ENCODE assay signal across 8 cellular contexts in genomic region chr3:184248454-184249411, GRCh38. TPM values are rescaled to one million over a fixed set of nuclear protein-coding genes. Genes with fewer than 3 reads are reported as not detected.
DNase-seq lines count a peak whose midpoint lies in the region; ATAC-seq and TF ChIP-seq lines count a peak whose summit lies in the region.

ALG3 (minus strand) TSS chr3:184248962; CDS start chr3:184248940, 22 bp downstream.

- H3K4me3 ChIP-seq in BLaER1 treated with 17β-estradiol and CSF1 and Interleukin-3, amounts not matched to agents 10 nM and 100 nM, result peak within 1 kb of the TSS; percentile 70 to 92 (median 83)
- H3K4me3 ChIP-seq in endodermal cell (ENCODE audit: low read length), result peak within 1 kb of the TSS; percentile 100
- H3K4me3 ChIP-seq in mesodermal cell (ENCODE audit: extremely low read depth, insufficient read depth, low read length, poor library complexity, severe bottlenecking), result peak within 1 kb of the TSS; percentile 89

- H3K36me3 Mint-ChIP-seq in endodermal cell (ENCODE audit: low read depth), result peaks cover 12% of the 10 kb centered on the region

- peaks cover 14% of the 10 kb centered on the region for H3K27me3 Mint-ChIP-seq in endodermal cell (ENCODE audit: insufficient read depth)

- no peaks in the 10 kb centered on the region for H3K27me3 ChIP-seq in BLaER1 treated with 17β-estradiol and CSF1 and Interleukin-3, amounts not matched to agents 10 nM and 100 nM
- H3K27me3 ChIP-seq in endodermal cell (ENCODE audit: control insufficient read depth, insufficient read depth, low read length, poor library complexity, severe bottlenecking), result peaks cover 24% of the 10 kb centered on the region

- peak within 1 kb of the TSS; percentile 89 to 99 (median 94) for H3K9ac ChIP-seq in BLaER1 treated with 17β-estradiol and CSF1 and Interleukin-3, amounts not matched to agents 10 nM and 100 nM
- H3K9ac ChIP-seq in endodermal cell (ENCODE audit: extremely low read depth, low read length, poor library complexity, severe bottlenecking), result peak within 1 kb of the TSS; percentile 87

- H3K4me3 Mint-ChIP-seq in endodermal cell, result peak within 1 kb of the TSS; percentile 82

- peaks cover 14 to 26% (median 19%) of the 10 kb centered on the region in 10 experiments for H3K4me1 ChIP-seq in BLaER1 treated with 17β-estradiol and CSF1 and Interleukin-3, amounts not matched to agents 10 nM and 100 nM
- H3K4me1 ChIP-seq in endodermal cell (ENCODE audit: control insufficient read depth, insufficient read depth, low read length) (no peaks in the 10 kb centered on the region), mesodermal cell (ENCODE audit: control insufficient read depth, insufficient read depth, low read length, poor library complexity, severe bottlenecking) (no peaks in the 10 kb centered on the region)

- no peak for TF ChIP-seq CTCF in endodermal cell (conservative IDR thresholded peaks at IDR 0.05)

- H3K9me3 Mint-ChIP-seq in endodermal cell, result no peaks in the 10 kb centered on the region

- H3K9me3 ChIP-seq in BLaER1 treated with 17β-estradiol and CSF1 and Interleukin-3, amounts not matched to agents 10 nM and 100 nM (replicated peaks in 1 of 11), result no peaks in the 10 kb centered on the region
- H3K9me3 ChIP-seq in endodermal cell (ENCODE audit: control insufficient read depth, low read length), result no peaks in the 10 kb centered on the region
- H3K9me3 ChIP-seq in mesodermal cell (ENCODE audit: control insufficient read depth, low read length), result no peaks in the 10 kb centered on the region

- H3K27ac Mint-ChIP-seq in endodermal cell, result peak within 1 kb of the TSS; percentile 98

- peak within 1 kb of the TSS; percentile 91 to 99 (median 96) for H3K4me2 ChIP-seq in BLaER1 treated with 17β-estradiol and CSF1 and Interleukin-3, amounts not matched to agents 10 nM and 100 nM

- peak; percentile 79 to 89 for DNase-seq in NOMO-1 (lab: John Stamatoyannopoulos, UW; ENCODE audit: unreplicated experiment in 2 of 2)
- DNase-seq in activated CD8-positive, alpha-beta memory T cell treated with anti-CD3 and anti-CD28 coated beads, Interleukin-2, amount 50 U/mL, for 1 hour (ENCODE audit: extremely low read depth), result peak; percentile 50
- peak; percentile 96 for DNase-seq in endodermal cell
- DNase-seq in stimulated activated CD8-positive, alpha-beta memory T cell treated with anti-CD3 and anti-CD28 coated beads, Interleukin-15, amount 100 ng/mL, for 1 hour (ENCODE audit: low read depth), result peak; percentile 77

- WGBS in endodermal cell (ENCODE audit: insufficient coverage in 1 of 2, insufficient read length in 1 of 2), 2 experiments, result 0% methylated on average over 26 to 49 of the region's 49 CpGs
- WGBS in mesodermal cell (ENCODE audit: insufficient coverage in 2 of 2), 2 experiments, result 0% methylated on average over 41 to 45 of the region's 49 CpGs

- peaks cover 1% of the 10 kb centered on the region for H3K4me1 Mint-ChIP-seq in endodermal cell

- ATAC-seq in GM19324 (IDR thresholded peaks at IDR 0.05; ENCODE audit: low FRiP score, unreplicated experiment), result peak; percentile 66
- peak; percentile 39 for ATAC-seq in HG03565 (IDR thresholded peaks at IDR 0.05; ENCODE audit: unreplicated experiment)

- peaks cover 20 to 31% (median 22%) of the 10 kb centered on the region in 11 experiments for H3K36me3 ChIP-seq in BLaER1 treated with 17β-estradiol and CSF1 and Interleukin-3, amounts not matched to agents 10 nM and 100 nM
- H3K36me3 ChIP-seq in endodermal cell (ENCODE audit: control insufficient read depth, insufficient read depth, low read length) (peaks cover 17% of the 10 kb centered on the region), mesodermal cell (ENCODE audit: control insufficient read depth, insufficient read depth, low read length) (peaks cover 17% of the 10 kb centered on the region)

- H4K20me1 ChIP-seq in BLaER1 treated with 17β-estradiol and CSF1 and Interleukin-3, amounts not matched to agents 10 nM and 100 nM, result peaks cover 0 to 58% (median 41%) of the 10 kb centered on the region in 11 experiments; a peak in 18 of 22 replicates

- H3K27ac ChIP-seq in BLaER1 treated with 17β-estradiol and CSF1 and Interleukin-3, amounts not matched to agents 10 nM and 100 nM, result peak within 1 kb of the TSS; percentile 88 to 100 (median 97)
- H3K27ac ChIP-seq in endodermal cell (ENCODE audit: low read depth, low read length) (peak within 1 kb of the TSS; percentile 76), mesodermal cell (ENCODE audit: low read depth, low read length, severe bottlenecking) (peak within 1 kb of the TSS; percentile 97)

RNA-seq across cellular contexts. Expression of gene ALG3, which starts in this region (rescaled TPM):
- 10 to 100 TPM; 37.3 to 42.5 TPM for total RNA-seq in endodermal cell
- polyA plus RNA-seq in endodermal cell (2013, experiment 1 of 2), result 36.7 TPM
- polyA plus RNA-seq in endodermal cell (2013, experiment 2 of 2), result 27.1 TPM
- 41.7 TPM for polyA plus RNA-seq in mesodermal cell (2013, experiment 1 of 2)
- 31.1 TPM for polyA plus RNA-seq in mesodermal cell (2013, experiment 2 of 2)

Comparison
In these comparisons a context has a peak if more than half of its experiments do, and no peak if none do; other contexts are left out.
1. Peak in every context shown above with its lines: DNase-seq, ATAC-seq, H3K4me3 ChIP-seq and H3K27ac ChIP-seq.